ENCODE assay signal across 17 cellular contexts in the genomic region with DNA sequence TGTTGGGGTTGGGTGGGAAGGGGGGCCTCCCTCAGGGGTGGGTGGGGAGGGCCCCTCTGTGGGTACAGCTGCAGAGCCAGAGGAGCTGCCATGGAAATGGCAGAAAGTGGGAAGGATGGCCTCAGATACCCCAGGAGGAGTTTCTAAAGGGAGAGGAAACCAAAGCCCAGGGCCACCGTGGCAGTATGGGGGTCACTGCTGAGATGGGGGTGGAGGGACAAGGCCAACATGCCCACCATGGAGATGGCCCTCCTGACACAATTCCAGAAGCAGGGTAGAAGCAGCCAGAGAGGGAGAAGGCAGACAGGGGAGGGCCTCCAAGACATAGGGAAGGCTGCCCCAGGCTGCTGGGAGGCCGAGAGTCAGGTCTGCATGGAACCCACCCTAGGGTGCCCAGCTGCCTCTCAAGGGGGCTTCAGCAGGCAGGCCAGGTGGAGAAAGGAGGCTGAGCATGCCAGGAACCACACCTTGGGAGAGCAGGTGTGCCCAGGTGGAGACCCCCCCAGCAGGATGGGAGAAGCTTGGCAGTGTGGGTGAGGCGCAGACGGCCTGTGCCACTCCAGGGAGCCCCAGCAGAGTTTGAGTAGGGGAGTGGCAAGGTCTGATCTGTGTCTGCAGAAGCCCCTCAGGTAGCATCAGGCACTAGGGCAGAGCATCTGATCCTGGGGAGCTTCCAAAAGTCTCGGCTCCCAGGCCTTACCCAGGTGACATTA.
"Had no signal": no experiment of that assay in that cellular context is flagged by ENCODE, and none has a peak within 500 bp of the region (broad histone marks: within the 10 kb centered on the region; RNA-seq: fewer than 3 reads in every experiment).

No MANE protein-coding gene starts in this region.

- H3K4me1 ChIP-seq: adrenal gland had no signal

- DNase-seq: activated CD4-positive, alpha-beta T cell treated with anti-CD3 and anti-CD28 coated beads, Interleukin-2, amount 50 U/mL, for 48 hours; activated naive CD4-positive, alpha-beta T cell treated with Interleukin-2 at 50 U/mL for 16 hours; glutamatergic neuron; left colon; mammary epithelial cell; occipital lobe; stimulated activated CD4-positive, alpha-beta T cell treated with anti-CD3 and anti-CD28 coated beads, Interleukin-2, amount 100 ng/mL, for 48 hours; stimulated activated naive CD4-positive, alpha-beta T cell treated with Interleukin-2 at 50 U/mL for 16 hours; T-helper 17 cell had no signal

- H3K4me1 Mint-ChIP-seq: activated CD8-positive, alpha-beta memory T cell treated with anti-CD3 and anti-CD28 coated beads, Interleukin-2, amount 10 ng/mL, durations not matched to agents 7 days and 5 days; T-helper 17 cell had no signal

- H3K36me3 ChIP-seq: adrenal gland, esophagus muscularis mucosa had no signal

- H3K9me3 Mint-ChIP-seq: naive thymus-derived CD8-positive, alpha-beta T cell had no signal

- H3K27me3 ChIP-seq: adrenal gland, dorsolateral prefrontal cortex had no signal

- H3K27ac Mint-ChIP-seq: activated CD8-positive, alpha-beta memory T cell treated with anti-CD3 and anti-CD28 coated beads, Interleukin-2, amount 10 ng/mL, durations not matched to agents 7 days and 5 days; naive thymus-derived CD8-positive, alpha-beta T cell; T-helper 17 cell had no signal

- H3K9me3 ChIP-seq: adrenal gland, esophagus muscularis mucosa, mucosa of descending colon had no signal

- ATAC-seq: activated CD8-positive, alpha-beta memory T cell treated with anti-CD3 and anti-CD28 coated beads, Interleukin-2, amount 10 ng/mL, durations not matched to agents 7 days and 5 days; left colon; mucosa of descending colon; naive thymus-derived CD8-positive, alpha-beta T cell; SK-N-SH treated with all-trans-retinoic acid at 6 μM for 48 hours; T-helper 17 cell had no signal

- H3K36me3 Mint-ChIP-seq: activated CD8-positive, alpha-beta memory T cell treated with anti-CD3 and anti-CD28 coated beads, Interleukin-2, amount 10 ng/mL, durations not matched to agents 7 days and 5 days; naive thymus-derived CD8-positive, alpha-beta T cell had no signal

- H3K27me3 Mint-ChIP-seq: activated CD8-positive, alpha-beta memory T cell treated with anti-CD3 and anti-CD28 coated beads, Interleukin-2, amount 10 ng/mL, durations not matched to agents 7 days and 5 days had no signal

- H3K27ac ChIP-seq: adrenal gland, dorsolateral prefrontal cortex, esophagus muscularis mucosa had no signal

- H3K4me3 Mint-ChIP-seq: activated CD8-positive, alpha-beta memory T cell treated with anti-CD3 and anti-CD28 coated beads, Interleukin-2, amount 10 ng/mL, durations not matched to agents 7 days and 5 days; naive thymus-derived CD8-positive, alpha-beta T cell; T-helper 17 cell had no signal

- H3K4me3 ChIP-seq: adrenal gland, dorsolateral prefrontal cortex, esophagus muscularis mucosa, mucosa of descending colon had no signal

- FAIRE-seq: TTC549 had no signal
